Comparison of ENCODE assay signal across 8 cellular contexts in the genomic region with DNA sequence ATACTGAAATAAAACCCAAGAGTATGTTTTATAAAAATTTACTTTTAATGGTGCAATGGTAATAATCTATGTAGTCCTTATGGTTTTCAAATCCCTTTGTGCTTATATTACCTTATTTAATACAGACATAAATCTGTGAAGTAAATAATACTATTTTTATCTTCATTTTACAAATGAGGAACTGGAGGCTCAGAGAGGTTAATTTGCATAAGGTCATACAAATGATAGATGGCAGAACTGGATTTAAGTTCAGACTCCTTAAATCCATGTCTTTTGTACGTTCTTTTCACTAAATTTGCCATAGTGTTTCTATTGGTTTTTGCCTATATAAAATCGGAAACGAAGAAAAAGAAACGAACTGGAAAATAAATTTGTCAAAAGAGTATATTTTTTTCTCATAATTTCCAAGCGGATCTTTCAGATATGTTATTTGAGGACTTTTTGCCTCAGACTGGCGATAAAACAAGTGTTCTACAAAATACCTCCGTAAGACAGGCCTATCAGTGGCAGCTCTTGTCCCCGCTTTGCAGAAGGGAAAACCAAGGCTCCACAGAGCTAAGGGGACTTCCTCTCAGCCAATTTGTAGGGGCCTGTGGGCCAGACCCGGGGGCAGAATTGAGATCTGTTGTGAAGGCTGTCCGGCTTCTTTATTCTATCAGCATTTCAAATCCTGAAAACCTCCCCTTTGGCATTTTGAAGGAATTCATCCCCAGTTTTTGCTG. TPM values are rescaled to one million over a fixed set of nuclear protein-coding genes. Genes with fewer than 3 reads are reported as not detected.
DNase-seq lines count a peak whose midpoint lies in the region; ATAC-seq, FAIRE-seq and TF ChIP-seq lines count a peak whose summit lies in the region.

No MANE protein-coding gene starts in this region.

- peak overlapping the region; percentile 75 for H3K9ac ChIP-seq in keratinocyte (ENCODE audit: control insufficient read depth, extremely low read depth, insufficient read depth, low read length)

- no peak for TF ChIP-seq POLR2A in breast epithelium (IDR thresholded peaks at IDR 0.05)

- peaks cover 31% of the 10 kb centered on the region for H3K4me1 Mint-ChIP-seq in MCF 10A (ENCODE audit: insufficient read depth, unreplicated experiment)
- peaks cover 71% of the 10 kb centered on the region for H3K4me1 Mint-ChIP-seq in T-helper 17 cell

- H3K36me3 Mint-ChIP-seq in MCF 10A (ENCODE audit: insufficient read depth, unreplicated experiment) (no peaks in the 10 kb centered on the region), T-helper 17 cell (ENCODE audit: low read depth) (peaks cover 2% of the 10 kb centered on the region)

- H3K4me1 ChIP-seq in breast epithelium (no peaks in the 10 kb centered on the region), keratinocyte (ENCODE audit: control insufficient read depth, extremely low read depth, insufficient read depth, low read length) (peaks cover 27% of the 10 kb centered on the region), upper lobe of right lung (peaks cover 18% of the 10 kb centered on the region)

- dilution Hi-C loops in keratinocyte (cut with MboI; ENCODE audit: extremely low pct_ligation_motif_present, low sequenced_read_pairs) = no loop called here

- H3K27me3 Mint-ChIP-seq in MCF 10A (ENCODE audit: insufficient read depth, unreplicated experiment) (no peaks in the 10 kb centered on the region), T-helper 17 cell (no peaks in the 10 kb centered on the region)

- H4K20me1 ChIP-seq in keratinocyte (ENCODE audit: control insufficient read depth, extremely low read depth, insufficient read depth, low read length) = no peaks in the 10 kb centered on the region

- H3K4me3 Mint-ChIP-seq in MCF 10A (ENCODE audit: unreplicated experiment) (peak overlapping the region; percentile 95), T-helper 17 cell (peak overlapping the region; percentile 97)

- no peaks in the 10 kb centered on the region for H3K9me3 Mint-ChIP-seq in MCF 10A (ENCODE audit: unreplicated experiment)

- CTCF ChIA-PET in MCF 10A (lab: Yijun Ruan, JAX) = interaction anchor here (0.6 to 11.7 kb wide), 5 partner anchors 22 to 397 kb away, joined by 3 to 161 read pairs (median 12); no protein-coding TSS in a partner anchor

- H3K4me3 ChIP-seq in breast epithelium (peak overlapping the region in 1 of 3 donors; percentile 84), keratinocyte (ENCODE audit: control insufficient read depth in 2 of 3, extremely low read depth in 1 of 3, insufficient read depth in 2 of 3, low read depth in 1 of 3, low read length in 3 of 3) (no peak overlapping the region), upper lobe of right lung (peak overlapping the region; percentile 69)

- POLR2A ChIA-PET in MCF 10A (lab: Yijun Ruan, JAX) = interaction anchor here (0.9 to 21.8 kb wide), 14 partner anchors 8 to 284 kb away, joined by 3 to 492 read pairs (median 23); partner anchors contain the start of gene DMXL1

- H3K27ac ChIP-seq in breast epithelium (peak overlapping the region in 1 of 2 donors; percentile 19), keratinocyte (ENCODE audit: control insufficient read depth, insufficient read depth, low read length) (peak overlapping the region; percentile 65), upper lobe of right lung (peak overlapping the region; percentile 83)

- H3K27me3 ChIP-seq in breast epithelium (no peaks in the 10 kb centered on the region), keratinocyte (ENCODE audit: control insufficient read depth, extremely low read depth, insufficient read depth, low read length) (no peaks in the 10 kb centered on the region), upper lobe of right lung (no peaks in the 10 kb centered on the region)

- H3K9me3 ChIP-seq in breast epithelium (no peaks in the 10 kb centered on the region), T-helper 17 cell (ENCODE audit: control insufficient read depth, low read length, poor library complexity, severe bottlenecking) (no peaks in the 10 kb centered on the region), keratinocyte (ENCODE audit: control insufficient read depth, low read depth, low read length) (no peaks in the 10 kb centered on the region), upper lobe of right lung (no peaks in the 10 kb centered on the region)

- H3K79me2 ChIP-seq in keratinocyte (ENCODE audit: control insufficient read depth, insufficient read depth, low read length) = peaks cover 13% of the 10 kb centered on the region

- H3K4me2 ChIP-seq in keratinocyte (ENCODE audit: control insufficient read depth, extremely low read depth, insufficient read depth, low read depth, low read length) = peak overlapping the region; percentile 95

- ATAC-seq in T-helper 17 cell (no peak), upper lobe of right lung (no peak), HG03108 (IDR thresholded peaks at IDR 0.05; ENCODE audit: unreplicated experiment) (no peak)

- TF ChIP-seq CTCF in MCF 10A (IDR thresholded peaks at IDR 0.05; ENCODE audit: unreplicated experiment) (no peak), breast epithelium (IDR thresholded peaks at IDR 0.05) (no peak), keratinocyte (optimal IDR thresholded peaks at IDR 0.05 in 1 of 3, IDR thresholded peaks at IDR 0.05 in 1 of 3, conservative IDR thresholded peaks at IDR 0.05 in 1 of 3; ENCODE audit: extremely low read depth in 1 of 3, insufficient read depth in 2 of 3, low read length in 3 of 3) (no peak), upper lobe of right lung (IDR thresholded peaks at IDR 0.05) (no peak)

- BruUV-seq in MCF 10A (replicated peaks; lab: Mats Ljungman, UMichigan) = no TSS peak

- intact Hi-C loops in MCF 10A (cut with micrococcal nuclease) (loop anchor here (1.0 kb wide), 2 partner anchors 43 to 86 kb away; no protein-coding TSS in a partner anchor), breast epithelium (cut with DNase I; ENCODE audit: low total_unique reads) (no loop called here), upper lobe of right lung (cut with DNase I) (no loop called here)

- no peaks in the 10 kb centered on the region for H3K36me3 ChIP-seq in breast epithelium
- no peaks in the 10 kb centered on the region for H3K36me3 ChIP-seq in keratinocyte (ENCODE audit: control insufficient read depth in 2 of 2, extremely low read depth in 1 of 2, insufficient read depth in 2 of 2, low read length in 2 of 2)
- H3K36me3 ChIP-seq in upper lobe of right lung = no peaks in the 10 kb centered on the region

- DNase-seq in MCF 10A (ENCODE audit: unreplicated experiment) (no peak), breast epithelium (ENCODE audit: low spot score in 2 of 2) (no peak), T-helper 17 cell (no peak), keratinocyte (ENCODE audit: low read depth, low spot score) (no peak), upper lobe of right lung (no peak), NCI-H2029 (lab: John Stamatoyannopoulos, UW) (no peak), H4 (ENCODE audit: low spot score) (no peak)

- no peak overlapping the region for H2AFZ ChIP-seq in keratinocyte (ENCODE audit: control insufficient read depth, low read length)

- H3K9me1 ChIP-seq in keratinocyte (ENCODE audit: control insufficient read depth, extremely low read depth, insufficient read depth, low read length) = no peaks in the 10 kb centered on the region

- no peak for FAIRE-seq in keratinocyte (lab: Jason Lieb, UNC)

- H3K27ac Mint-ChIP-seq in MCF 10A (ENCODE audit: low read depth, unreplicated experiment) = no peak overlapping the region
- peak overlapping the region; percentile 98 for H3K27ac Mint-ChIP-seq in T-helper 17 cell

RNA-seq across cellular contexts. Expression of gene TNFAIP8, which starts 1.1 kb away (rescaled TPM):
- total RNA-seq in MCF 10A (2022) = 13.0 and 16.2 TPM in 2 replicates
- total RNA-seq in breast epithelium = 100 to 1,000 TPM in 1 of 3 donors, 10 to 100 TPM in 2; 35.4 to 167 (median 37.3) TPM
- total RNA-seq in T-helper 17 cell = 100 to 1,000 TPM; 130 to 140 TPM
- 12.5 to 20.8 TPM (median 15.6 TPM) in 3 replicates for polyA plus RNA-seq in keratinocyte
- 35.7 TPM for polyA plus RNA-seq in keratinocyte (2011; ENCODE audit: low read depth)
- polyA plus RNA-seq in keratinocyte (2011; cell fraction: cytosol; rRNA removed) = 9.4 and 14.7 TPM in 2 replicates
- 12.1 and 15.3 TPM in 2 replicates for polyA plus RNA-seq in keratinocyte (2011; cell fraction: nucleus; rRNA removed)
- polyA plus RNA-seq in keratinocyte (2012; ENCODE audit: low replicate concordance) = 10.3 and 27.0 TPM in 2 replicates
- polyA minus RNA-seq in keratinocyte = 0.23 to 15.2 TPM (median 7.0 TPM) in 3 replicates
- polyA minus RNA-seq in keratinocyte (2011; cell fraction: cytosol; rRNA and poly(A)+ RNA removed) = 9.6 TPM
- polyA minus RNA-seq in keratinocyte (2011; cell fraction: nucleus; rRNA and poly(A)+ RNA removed) = 7.2 and 13.7 TPM in 2 replicates
- 22.4 TPM for total RNA-seq in upper lobe of right lung
- 7.6 and 16.5 TPM in 2 replicates for total RNA-seq in H4 (2014; rRNA removed; shearing (Covaris generic))
